Comparison of ENCODE assay signal across 19 cellular contexts in the genomic region with DNA sequence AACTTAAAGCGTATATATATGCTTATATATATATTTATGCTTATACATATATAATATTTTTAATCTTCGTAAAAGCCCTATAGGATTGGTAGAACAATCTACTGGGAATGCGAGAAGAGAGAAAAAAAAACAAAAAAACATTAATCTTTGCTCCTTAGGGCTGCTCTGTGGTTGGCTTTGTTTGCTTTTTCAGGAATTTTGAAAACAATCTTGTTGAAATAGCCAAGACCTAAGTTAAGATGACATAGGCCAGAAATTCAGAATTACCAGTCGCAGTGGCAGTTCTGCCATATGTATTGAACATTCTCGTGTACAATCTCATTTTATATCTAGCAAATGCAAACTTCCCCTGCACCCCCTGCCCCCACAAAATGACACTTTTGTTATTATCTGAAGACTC. TPM values are rescaled to one million over a fixed set of nuclear protein-coding genes. Genes with fewer than 3 reads are reported as not detected.
DNase-seq lines count a peak whose midpoint lies in the region; ATAC-seq and TF ChIP-seq lines count a peak whose summit lies in the region.
"Had no signal": no experiment of that assay in that cellular context is flagged by ENCODE, and none has a peak within 500 bp of the region (broad histone marks: within the 10 kb centered on the region; RNA-seq: fewer than 3 reads in every experiment).

No MANE protein-coding gene starts in this region.

- intact Hi-C loops in right lobe of liver (cut with DNase I) = no loop called here
- intact Hi-C loops in PC-9 (cut with micrococcal nuclease; ENCODE audit: unreplicated experiment) = no loop called here

- H3K4me2 ChIP-seq in Loucy (ENCODE audit: low read depth, low read length, poor library complexity, severe bottlenecking) = peak overlapping the region; percentile 44
- H3K4me2 ChIP-seq in PC-9 = no peak overlapping the region
- H3K4me2 ChIP-seq: A549 had no signal

- ATAC-seq in left lobe of liver (peak; percentile 51), right lobe of liver (peak in 3 of 4 donors; percentile 31 to 72 (median 36)), GM21786 (IDR thresholded peaks at IDR 0.05; ENCODE audit: unreplicated experiment) (no peak)
- ATAC-seq: A549; CD8-positive, alpha-beta T cell; GM12878 had no signal

- H3K27me3 ChIP-seq in Loucy (ENCODE audit: insufficient read depth, low read length, poor library complexity, severe bottlenecking) = no peaks in the 10 kb centered on the region
- H3K27me3 ChIP-seq in right lobe of liver = no peaks in the 10 kb centered on the region
- H3K27me3 ChIP-seq in PC-9 (ENCODE audit: insufficient read depth, low read depth) = no peaks in the 10 kb centered on the region
- H3K27me3 ChIP-seq: BLaER1 treated with 17β-estradiol and CSF1 and Interleukin-3, amounts not matched to agents 10 nM and 100 nM had no signal

- no peak for TF ChIP-seq POLR2A in right lobe of liver (IDR thresholded peaks at IDR 0.05)

- no peak for DNase-seq in left lobe of liver (ENCODE audit: low spot score)
- no peak for DNase-seq in right lobe of liver
- no peak for DNase-seq in PC-9
- DNase-seq: AML-193; Caco-2; Calu3; CD4-positive, alpha-beta T cell; CD8-positive, alpha-beta T cell; DMS79 treated with DMSO at 0.1 percent for 48 hours; GF-D8 had no signal

- TF ChIP-seq CTCF in Loucy (conservative IDR thresholded peaks at IDR 0.05; ENCODE audit: low read length) = no peak
- no peak for TF ChIP-seq CTCF in right lobe of liver (IDR thresholded peaks at IDR 0.05)
- no peak for TF ChIP-seq CTCF in PC-9 (conservative IDR thresholded peaks at IDR 0.05)

- H3K36me3 ChIP-seq in Loucy (ENCODE audit: insufficient read depth, low read length) = no peaks in the 10 kb centered on the region
- H3K36me3 ChIP-seq in right lobe of liver = no peaks in the 10 kb centered on the region
- no peaks in the 10 kb centered on the region for H3K36me3 ChIP-seq in PC-9 (ENCODE audit: low read depth)
- H3K36me3 ChIP-seq: BLaER1 treated with 17β-estradiol and CSF1 and Interleukin-3, amounts not matched to agents 10 nM and 100 nM had no signal

- H4K20me1 ChIP-seq in Loucy (ENCODE audit: insufficient read depth, low read length, poor library complexity, severe bottlenecking) (no peaks in the 10 kb centered on the region), PC-9 (ENCODE audit: insufficient read depth) (no peaks in the 10 kb centered on the region)
- H4K20me1 ChIP-seq: BLaER1 treated with 17β-estradiol and CSF1 and Interleukin-3, amounts not matched to agents 10 nM and 100 nM had no signal

- H3K4me3 ChIP-seq in Loucy (ENCODE audit: low read length, poor library complexity, severe bottlenecking) = peak overlapping the region; percentile 58
- H3K4me3 ChIP-seq in right lobe of liver = no peak overlapping the region
- H3K4me3 ChIP-seq in PC-9 = no peak overlapping the region
- H3K4me3 ChIP-seq: A549; BLaER1 treated with 17β-estradiol and CSF1 and Interleukin-3, amounts not matched to agents 10 nM and 100 nM; GM12878 had no signal

- POLR2A ChIA-PET in PC-9 (lab: Charles Lee; ENCODE audit: unreplicated experiment) = no interaction called here

- WGBS in right lobe of liver (ENCODE audit: insufficient coverage, low coverage, low lambda C conversion rate, missing lambda C conversion rate) = 49% methylated on average over 5 of the region's 5 CpGs

- H3K9me3 ChIP-seq in Loucy (ENCODE audit: insufficient read depth, low read depth, low read length) (no peaks in the 10 kb centered on the region), right lobe of liver (no peaks in the 10 kb centered on the region), PC-9 (ENCODE audit: insufficient read depth, low read depth) (no peaks in the 10 kb centered on the region)
- H3K9me3 ChIP-seq: A549; BLaER1 treated with 17β-estradiol and CSF1 and Interleukin-3, amounts not matched to agents 10 nM and 100 nM; Caco-2 had no signal

- peaks cover 27% of the 10 kb centered on the region for H3K79me2 ChIP-seq in Loucy (ENCODE audit: insufficient read depth, low read length)
- H3K79me2 ChIP-seq in PC-9 (ENCODE audit: low read depth) = no peaks in the 10 kb centered on the region

- H3F3A ChIP-seq in Loucy (ENCODE audit: low read depth) = no peaks in the 10 kb centered on the region
- H3F3A ChIP-seq in PC-9 (ENCODE audit: insufficient read depth, low read depth) = no peaks in the 10 kb centered on the region; the same call in 1 of the 2 replicates

- BruUV-seq in PC-9 (replicated peaks; lab: Mats Ljungman, UMichigan) = no TSS peak

- H3K9me2 ChIP-seq in Loucy (replicated peaks; ENCODE audit: low read depth, low read length) (no peaks in the 10 kb centered on the region), PC-9 (ENCODE audit: insufficient read depth) (no peaks in the 10 kb centered on the region)

- CTCF ChIA-PET in PC-9 (lab: Charles Lee) = no interaction called here

- H3K27ac ChIP-seq in right lobe of liver (no peak overlapping the region), PC-9 (no peak overlapping the region)
- H3K27ac ChIP-seq: 22Rv1; A549; BLaER1 treated with 17β-estradiol and CSF1 and Interleukin-3, amounts not matched to agents 10 nM and 100 nM; C4-2B had no signal

- H3K4me1 ChIP-seq in Loucy (ENCODE audit: insufficient read depth, low read length, poor library complexity, severe bottlenecking) = peaks cover 24% of the 10 kb centered on the region
- peaks cover 0 to 9% (median 0%) of the 10 kb centered on the region in 4 donors for H3K4me1 ChIP-seq in right lobe of liver
- H3K4me1 ChIP-seq in PC-9 (replicated peaks; ENCODE audit: insufficient read depth) = no peaks in the 10 kb centered on the region
- H3K4me1 ChIP-seq: A549, Caco-2 had no signal

- peak overlapping the region; percentile 63 for H3K9ac ChIP-seq in Loucy (ENCODE audit: low read depth, low read length, poor library complexity, severe bottlenecking)
- H3K9ac ChIP-seq: BLaER1 treated with 17β-estradiol and CSF1 and Interleukin-3, amounts not matched to agents 10 nM and 100 nM had no signal

- no peak overlapping the region for H2AFZ ChIP-seq in Loucy (ENCODE audit: low read length)
- no peak overlapping the region for H2AFZ ChIP-seq in PC-9

RNA-seq across cellular contexts. Expression of a gene that starts 0.7 kb away (rescaled TPM):
- total RNA-seq in left lobe of liver = not detected
- not detected for total RNA-seq in right lobe of liver
- not detected in 2 replicates for total RNA-seq in PC-9 (2021)
- total RNA-seq: A172; B cell; Caco-2; Calu3; CD4-positive, alpha-beta T cell; CD8-positive, alpha-beta T cell; GM12878 had no signal

RNA-seq across cellular contexts. Expression of a gene that starts 12.8 kb away (rescaled TPM):
- total RNA-seq in left lobe of liver (1.4 TPM), right lobe of liver (10 to 100 TPM in 1 of 6 experiments, 1 to 10 TPM in 5; 1.4 to 11.1 (median 4.9) TPM), PC-9 (2021) (3.4 and 3.9 TPM in 2 replicates)
- total RNA-seq: Caco-2, Calu3 had no signal

RNA-seq across cellular contexts. Expression of a gene that starts 50.2 kb away (rescaled TPM):
- not detected for total RNA-seq in left lobe of liver
- not detected for total RNA-seq in right lobe of liver
- total RNA-seq in PC-9 (2021) = not detected in 2 replicates
- total RNA-seq: A172; B cell; Caco-2; Calu3; CD4-positive, alpha-beta T cell; CD8-positive, alpha-beta T cell; GM12878 had no signal

RNA-seq across cellular contexts. Expression of a gene that starts 54.7 kb away (rescaled TPM):
- total RNA-seq in left lobe of liver (not detected), right lobe of liver (1 to 10 TPM in 2 of 6 experiments, under 1 TPM in 2, not detected in 2; 0.65 to 1.4 (median 0.90) TPM), PC-9 (2021) (not detected in 2 replicates)
- total RNA-seq: A172, Caco-2, Calu3 had no signal
